ENCODE assay signal across 17 cellular contexts in genomic region chr21:43598416-43599120, GRCh38.
DNase-seq lines count a peak whose midpoint lies in the region; FAIRE-seq and TF ChIP-seq lines count a peak whose summit lies in the region.
"Had no signal": no experiment of that assay in that cellular context is flagged by ENCODE, and none has a peak within 500 bp of the region (broad histone marks: within the 10 kb centered on the region; RNA-seq: fewer than 3 reads in every experiment).

No MANE protein-coding gene starts in this region.

- H3K27me3 ChIP-seq in bronchial epithelial cell (ENCODE audit: control insufficient read depth, insufficient read depth, low read length) (no peaks in the 10 kb centered on the region), WERI-Rb-1 (ENCODE audit: insufficient read depth, low read depth, severe bottlenecking) (no peaks in the 10 kb centered on the region)

- DNase-seq in AG08395 (ENCODE audit: low spot score) (peak; percentile 18), NCI-H226 (peak; percentile 86), bronchial epithelial cell (ENCODE audit: low read depth) (peak; percentile 56), kidney tubule cell (ENCODE audit: low spot score) (peak; percentile 39), DMS114 treated with DMSO at 0.1 percent for 48 hours (lab: John Stamatoyannopoulos, UW; ENCODE audit: unreplicated experiment) (no peak), WERI-Rb-1 (no peak), NCI-H82 (lab: John Stamatoyannopoulos, UW) (no peak), inferior parietal cortex (ENCODE audit: extremely low spot score) (no peak)
- DNase-seq: activated CD4-positive, alpha-beta T cell treated with anti-CD3 and anti-CD28 coated beads for 1 hour; activated naive CD4-positive, alpha-beta T cell treated with anti-CD3 and anti-CD28 coated beads for 36 hours; Calu3; effector CD8-positive, alpha-beta T cell; glutamatergic neuron; NCI-H1092 treated with DMSO at 0.1 percent for 48 hours; T-helper 2 cell had no signal

- TF ChIP-seq CTCF in bronchial epithelial cell (IDR thresholded peaks at IDR 0.05; ENCODE audit: insufficient read depth, low read length, severe bottlenecking) (no peak), WERI-Rb-1 (IDR thresholded peaks at IDR 0.05; ENCODE audit: low read depth, low read length) (no peak)

- no peaks in the 10 kb centered on the region for H3K36me3 ChIP-seq in bronchial epithelial cell (ENCODE audit: control insufficient read depth, insufficient read depth, low read length)
- no peaks in the 10 kb centered on the region; the same call in 1 of the 2 replicates for H3K36me3 ChIP-seq in WERI-Rb-1

- H3K4me3 ChIP-seq in bronchial epithelial cell (ENCODE audit: low read depth, low read length) (no peak overlapping the region), WERI-Rb-1 (ENCODE audit: low read depth, low read length) (no peak overlapping the region)

- H3K27ac ChIP-seq in WERI-Rb-1, result no peak overlapping the region

- FAIRE-seq in bronchial epithelial cell (lab: Jason Lieb, UNC), result no peak
- FAIRE-seq: GM18507, urothelium cell line had no signal

- no peaks in the 10 kb centered on the region for H3K9me3 ChIP-seq in WERI-Rb-1 (ENCODE audit: severe bottlenecking)

Comparison
In these comparisons a context has a peak if more than half of its experiments do, and no peak if none do; other contexts are left out.
1. DNase-seq: peak in AG08395 (single experiment), NCI-H226 (single experiment), bronchial epithelial cell (single experiment) and kidney tubule cell (single experiment); none in DMS114 treated with DMSO at 0.1 percent for 48 hours (single experiment), WERI-Rb-1 (single experiment), NCI-H82 (single experiment) and inferior parietal cortex (single experiment).